Comparison of ENCODE assay signal across 26 cellular contexts in genomic region chr20:50885068-50885467, GRCh38. TPM values are rescaled to one million over a fixed set of nuclear protein-coding genes. Genes with fewer than 3 reads are reported as not detected.
DNase-seq lines count a peak whose midpoint lies in the region; ATAC-seq and TF ChIP-seq lines count a peak whose summit lies in the region.
"Had no signal": no experiment of that assay in that cellular context is flagged by ENCODE, and none has a peak within 500 bp of the region (broad histone marks: within the 10 kb centered on the region; RNA-seq: fewer than 3 reads in every experiment).

No MANE protein-coding gene starts in this region.

- no peaks in the 10 kb centered on the region for H3K4me1 Mint-ChIP-seq in activated naive CD8-positive, alpha-beta T cell treated with anti-CD3 and anti-CD28 coated beads, Interleukin-2, amount 10 ng/mL, durations not matched to agents 7 days and 5 days
- no peaks in the 10 kb centered on the region for H3K4me1 Mint-ChIP-seq in activated naive CD8-positive, alpha-beta T cell treated with anti-CD3 and anti-CD28 coated beads, Interleukin-2, amount 50 U/mL, for 24 hours
- no peaks in the 10 kb centered on the region for H3K4me1 Mint-ChIP-seq in chondrocyte (ENCODE audit: low read depth)
- H3K4me1 Mint-ChIP-seq: CD4-positive, alpha-beta memory T cell had no signal

- ATAC-seq in activated naive CD8-positive, alpha-beta T cell treated with anti-CD3 and anti-CD28 coated beads, Interleukin-2, amount 10 ng/mL, durations not matched to agents 7 days and 5 days (ENCODE audit: low read depth), result no peak
- ATAC-seq in activated naive CD8-positive, alpha-beta T cell treated with anti-CD3 and anti-CD28 coated beads, Interleukin-2, amount 50 U/mL, for 24 hours, result no peak
- no peak for ATAC-seq in HG03378 (IDR thresholded peaks at IDR 0.05; ENCODE audit: unreplicated experiment)
- ATAC-seq: body of pancreas, mucosa of descending colon, natural killer cell had no signal

- intact Hi-C loops in spleen (cut with DNase I; ENCODE audit: low total_unique reads), result no loop called here

- no peaks in the 10 kb centered on the region for H3K9me2 ChIP-seq in Karpas-422 (replicated peaks; ENCODE audit: insufficient read depth, low read length)

- H3K27ac ChIP-seq in Karpas-422 (ENCODE audit: low read length) (peak overlapping the region; percentile 14; the same call in 1 of the 2 replicates), spleen (no peak overlapping the region)
- H3K27ac ChIP-seq: body of pancreas, dorsolateral prefrontal cortex, KMS-11, sigmoid colon had no signal

- no peaks in the 10 kb centered on the region for H3K79me2 ChIP-seq in Karpas-422 (ENCODE audit: low read length)

- no peaks in the 10 kb centered on the region for H3K9me3 ChIP-seq in Karpas-422 (ENCODE audit: low read length)
- no peaks in the 10 kb centered on the region for H3K9me3 ChIP-seq in spleen
- H3K9me3 ChIP-seq: body of pancreas, mucosa of descending colon, sigmoid colon had no signal

- no peaks in the 10 kb centered on the region for H3K27me3 Mint-ChIP-seq in activated naive CD8-positive, alpha-beta T cell treated with anti-CD3 and anti-CD28 coated beads, Interleukin-2, amount 10 ng/mL, durations not matched to agents 7 days and 5 days
- no peaks in the 10 kb centered on the region for H3K27me3 Mint-ChIP-seq in activated naive CD8-positive, alpha-beta T cell treated with anti-CD3 and anti-CD28 coated beads, Interleukin-2, amount 50 U/mL, for 24 hours
- no peaks in the 10 kb centered on the region for H3K27me3 Mint-ChIP-seq in chondrocyte (ENCODE audit: low read depth)
- H3K27me3 Mint-ChIP-seq: CD4-positive, alpha-beta memory T cell had no signal

- H3K4me3 Mint-ChIP-seq in activated naive CD8-positive, alpha-beta T cell treated with anti-CD3 and anti-CD28 coated beads, Interleukin-2, amount 10 ng/mL, durations not matched to agents 7 days and 5 days, result no peak overlapping the region
- no peak overlapping the region for H3K4me3 Mint-ChIP-seq in activated naive CD8-positive, alpha-beta T cell treated with anti-CD3 and anti-CD28 coated beads, Interleukin-2, amount 50 U/mL, for 24 hours
- H3K4me3 Mint-ChIP-seq in chondrocyte (ENCODE audit: unreplicated experiment), result no peak overlapping the region
- H3K4me3 Mint-ChIP-seq: activated naive CD4-positive, alpha-beta T cell treated with anti-CD3 and anti-CD28 coated beads for 36 hours; CD4-positive, alpha-beta memory T cell; natural killer cell had no signal

- TF ChIP-seq CTCF in chondrocyte (IDR thresholded peaks at IDR 0.05) (no peak), spleen (IDR thresholded peaks at IDR 0.05 in 8 of 11, conservative IDR thresholded peaks at IDR 0.05 in 3 of 11) (no peak)

- WGBS in spleen, 5 donors, result 77 to 88% (median 87%) methylated on average over 7 of the region's 7 CpGs

- H3K27me3 ChIP-seq in Karpas-422 (ENCODE audit: low read length) (no peaks in the 10 kb centered on the region), spleen (replicated peaks in 1 of 7) (no peaks in the 10 kb centered on the region)
- H3K27me3 ChIP-seq: body of pancreas, dorsolateral prefrontal cortex, sigmoid colon had no signal

- no peak for DNase-seq in activated naive CD8-positive, alpha-beta T cell treated with anti-CD3 and anti-CD28 coated beads, Interleukin-2, amount 10 ng/mL, durations not matched to agents 7 days and 5 days
- no peak for DNase-seq in activated naive CD8-positive, alpha-beta T cell treated with anti-CD3 and anti-CD28 coated beads, Interleukin-2, amount 50 U/mL, for 24 hours
- no peak for DNase-seq in Karpas-422
- peak; percentile 22 for DNase-seq in chondrocyte (ENCODE audit: low spot score)
- peak; percentile 31 for DNase-seq in spleen
- DNase-seq in COLO668 (lab: John Stamatoyannopoulos, UW; ENCODE audit: unreplicated experiment), result no peak
- no peak for DNase-seq in Kasumi-1 (lab: John Stamatoyannopoulos, UW)
- DNase-seq: activated CD4-positive, alpha-beta T cell treated with anti-CD3 and anti-CD28 coated beads, Interleukin-2, amount 50 U/mL, for 1 hour; activated naive CD4-positive, alpha-beta T cell treated with anti-CD3 and anti-CD28 coated beads for 36 hours; body of pancreas; CD4-positive, alpha-beta memory T cell; foreskin melanocyte; mucosa of descending colon; natural killer cell; NCI-H1930; NCI-H2171 treated with DMSO at 0.1 percent for 48 hours; NCI-H510A; occipital lobe; OCI-M1; sigmoid colon; stimulated activated CD4-positive, alpha-beta T cell treated with anti-CD3 and anti-CD28 coated beads, Interleukin-4, amount 100 ng/mL, for 1 hour; substantia nigra; trophoblast cell had no signal

- H3K27ac Mint-ChIP-seq in activated naive CD8-positive, alpha-beta T cell treated with anti-CD3 and anti-CD28 coated beads, Interleukin-2, amount 10 ng/mL, durations not matched to agents 7 days and 5 days, result peak overlapping the region; percentile 28
- H3K27ac Mint-ChIP-seq in activated naive CD8-positive, alpha-beta T cell treated with anti-CD3 and anti-CD28 coated beads, Interleukin-2, amount 50 U/mL, for 24 hours, result no peak overlapping the region
- no peak overlapping the region for H3K27ac Mint-ChIP-seq in chondrocyte (ENCODE audit: unreplicated experiment)
- H3K27ac Mint-ChIP-seq: activated naive CD4-positive, alpha-beta T cell treated with anti-CD3 and anti-CD28 coated beads for 36 hours; natural killer cell had no signal

- no peak overlapping the region for H3K4me3 ChIP-seq in Karpas-422 (ENCODE audit: low read length)
- no peak overlapping the region for H3K4me3 ChIP-seq in spleen
- H3K4me3 ChIP-seq: body of pancreas, dorsolateral prefrontal cortex, mucosa of descending colon, sigmoid colon had no signal

- H3K9me3 Mint-ChIP-seq in activated naive CD8-positive, alpha-beta T cell treated with anti-CD3 and anti-CD28 coated beads, Interleukin-2, amount 10 ng/mL, durations not matched to agents 7 days and 5 days, result peaks cover 2% of the 10 kb centered on the region
- no peaks in the 10 kb centered on the region for H3K9me3 Mint-ChIP-seq in activated naive CD8-positive, alpha-beta T cell treated with anti-CD3 and anti-CD28 coated beads, Interleukin-2, amount 50 U/mL, for 24 hours
- H3K9me3 Mint-ChIP-seq in chondrocyte (ENCODE audit: low read depth), result peaks cover 5% of the 10 kb centered on the region
- H3K9me3 Mint-ChIP-seq: activated naive CD4-positive, alpha-beta T cell treated with anti-CD3 and anti-CD28 coated beads for 36 hours; natural killer cell had no signal

- H3K4me1 ChIP-seq in Karpas-422 (ENCODE audit: low read length) (peaks cover 16% of the 10 kb centered on the region), spleen (no peaks in the 10 kb centered on the region)
- H3K4me1 ChIP-seq: body of pancreas, sigmoid colon had no signal

- no peaks in the 10 kb centered on the region for H4K20me1 ChIP-seq in Karpas-422 (ENCODE audit: insufficient read depth, low read depth, low read length)

- H3K36me3 ChIP-seq in Karpas-422 (ENCODE audit: insufficient read depth, low read length), result peaks cover 40% of the 10 kb centered on the region
- H3K36me3 ChIP-seq in spleen, result peaks cover 0 to 64% (median 13%) of the 10 kb centered on the region in 6 donors

- TF ChIP-seq POLR2A in spleen (IDR thresholded peaks at IDR 0.05), result no peak

- H3K4me2 ChIP-seq in Karpas-422 (ENCODE audit: low read depth, low read length, poor library complexity, severe bottlenecking), result no peak overlapping the region
- H3K4me2 ChIP-seq: KMS-11 had no signal

- no peak overlapping the region for H3K9ac ChIP-seq in Karpas-422 (ENCODE audit: low read length)
- H3K9ac ChIP-seq: KMS-11 had no signal

- POLR2A ChIA-PET in activated naive CD8-positive, alpha-beta T cell treated with anti-CD3 and anti-CD28 coated beads, Interleukin-2, amount 10 ng/mL, durations not matched to agents 7 days and 5 days (lab: Charles Lee), result no interaction called here

- no peak overlapping the region for H2AFZ ChIP-seq in Karpas-422 (ENCODE audit: low read length)

- peaks cover 17% of the 10 kb centered on the region for H3K36me3 Mint-ChIP-seq in activated naive CD8-positive, alpha-beta T cell treated with anti-CD3 and anti-CD28 coated beads, Interleukin-2, amount 10 ng/mL, durations not matched to agents 7 days and 5 days
- H3K36me3 Mint-ChIP-seq in activated naive CD8-positive, alpha-beta T cell treated with anti-CD3 and anti-CD28 coated beads, Interleukin-2, amount 50 U/mL, for 24 hours (ENCODE audit: low read depth), result peaks cover 26% of the 10 kb centered on the region
- peaks cover 14% of the 10 kb centered on the region for H3K36me3 Mint-ChIP-seq in chondrocyte (ENCODE audit: low read depth)
- H3K36me3 Mint-ChIP-seq: natural killer cell had no signal

RNA-seq across cellular contexts. Expression of gene ADNP, which starts 46.2 kb away (rescaled TPM):
- total RNA-seq in activated naive CD8-positive, alpha-beta T cell treated with anti-CD3 and anti-CD28 coated beads, Interleukin-2, amount 10 ng/mL, durations not matched to agents 7 days and 5 days, result 10 to 100 TPM; 75.1 to 77.6 TPM
- 40.1 and 55.5 TPM in 2 replicates for total RNA-seq in Karpas-422 (2014; rRNA removed; shearing (Covaris generic); ENCODE audit: low replicate concordance)
- 56.8 to 60.2 TPM (median 58.9 TPM) in 3 replicates for total RNA-seq in chondrocyte
- 10 to 100 TPM; 54.2 to 78.8 (median 67.5) TPM for total RNA-seq in spleen
- 10 to 100 TPM; 30.6 to 34.3 (median 33.4) TPM for polyA plus RNA-seq in spleen

Comparison
In these comparisons a context has a peak if more than half of its experiments do, and no peak if none do; other contexts are left out.
1. DNase-seq: peak in chondrocyte (single experiment) and spleen (single experiment); none in activated naive CD8-positive, alpha-beta T cell treated with anti-CD3 and anti-CD28 coated beads, Interleukin-2, amount 10 ng/mL, durations not matched to agents 7 days and 5 days (single experiment), activated naive CD8-positive, alpha-beta T cell treated with anti-CD3 and anti-CD28 coated beads, Interleukin-2, amount 50 U/mL, for 24 hours (single experiment), Karpas-422 (single experiment), COLO668 (single experiment) and Kasumi-1 (0 of 2).